In genomic region chr9:134059188-134059641, GRCh38 we compare ENCODE assay signal across 1 cellular context.
TF ChIP-seq lines count a peak whose summit lies in the region.

No MANE protein-coding gene starts in this region.

TF ChIP-seq in endothelial cell of umbilical vein, 7 proteins besides CTCF, POLR2A, EP300 and RAD21:
- TF ChIP-seq EZH2 (IDR thresholded peaks at IDR 0.05; ENCODE audit: borderline replicate concordance, low read depth, low read length, severe bottlenecking), result no peak
- no peak for TF ChIP-seq GATA2 (IDR thresholded peaks at IDR 0.05; ENCODE audit: insufficient read depth, insufficient read length, low read depth, low read length)
- no peak for TF ChIP-seq MAX (IDR thresholded peaks at IDR 0.05; ENCODE audit: insufficient read depth, insufficient read length)
- no peak for TF ChIP-seq JUN (IDR thresholded peaks at IDR 0.05; ENCODE audit: borderline replicate concordance, insufficient read depth, insufficient read length, low read depth)
- TF ChIP-seq MYC (IDR thresholded peaks at IDR 0.05; ENCODE audit: low read depth, low read length), result no peak
- no peak for TF ChIP-seq POLR2AphosphoS5 (IDR thresholded peaks at IDR 0.05; ENCODE audit: insufficient read depth, low read depth, low read length)
- no peak for TF ChIP-seq FOS (IDR thresholded peaks at IDR 0.05; ENCODE audit: borderline replicate concordance, insufficient read depth, low read length)
